In genomic region chr20:59004493-59004762, GRCh38 we compare ENCODE assay signal across 9 cellular contexts. TPM values are rescaled to one million over a fixed set of nuclear protein-coding genes. Genes with fewer than 3 reads are reported as not detected.
DNase-seq lines count a peak whose midpoint lies in the region; ATAC-seq lines count a peak whose summit lies in the region.
"Had no signal": no experiment of that assay in that cellular context is flagged by ENCODE, and none has a peak within 500 bp of the region (broad histone marks: within the 10 kb centered on the region; RNA-seq: fewer than 3 reads in every experiment).

No MANE protein-coding gene starts in this region.

- no peaks in the 10 kb centered on the region for H3K27me3 Mint-ChIP-seq in CD4-positive, alpha-beta memory T cell

- H3K4me3 Mint-ChIP-seq in CD4-positive, alpha-beta memory T cell: peak overlapping the region; percentile 69 to 87 (median 78)

- POLR2A ChIA-PET in CD4-positive, alpha-beta memory T cell (lab: Charles Lee; ENCODE audit: partially characterized antibody): interaction anchor here (1.0 to 3.3 kb wide), 3 partner anchors 22 to 115 kb away, joined by 3 to 23 read pairs (median 6); partner anchors contain the start of gene ATP5F1E

- H3K36me3 ChIP-seq in CD4-positive, alpha-beta memory T cell (ENCODE audit: insufficient read depth, low read length): peaks cover 5% of the 10 kb centered on the region

- no peaks in the 10 kb centered on the region for H3K9me3 ChIP-seq in CD4-positive, alpha-beta memory T cell (ENCODE audit: control insufficient read depth in 1 of 2, low read length in 2 of 2)

- peaks cover 22 to 45% (median 34%) of the 10 kb centered on the region in 4 donors for H3K4me1 Mint-ChIP-seq in CD4-positive, alpha-beta memory T cell

- no peak overlapping the region for H3K4me3 ChIP-seq in CD4-positive, alpha-beta memory T cell (ENCODE audit: low read length in 2 of 2)

- DNase-seq in CD4-positive, alpha-beta memory T cell: peak; percentile 49 to 78 (median 56)
- peak; percentile 20 to 56 (median 40) for DNase-seq in T-helper 2 cell
- peak; percentile 89 for DNase-seq in posterior vena cava (ENCODE audit: low spot score)
- no peak for DNase-seq in occipital lobe (lab: John Stamatoyannopoulos, UW)
- no peak for DNase-seq in SHP77 (lab: John Stamatoyannopoulos, UW)
- DNase-seq in NCI-H1436 (lab: John Stamatoyannopoulos, UW): no peak
- DNase-seq: amniotic stem cell had no signal

- peaks cover 0 to 12% of the 10 kb centered on the region in 2 donors for H3K36me3 Mint-ChIP-seq in CD4-positive, alpha-beta memory T cell

- CTCF ChIA-PET in CD4-positive, alpha-beta memory T cell (lab: Charles Lee; ENCODE audit: partially characterized antibody): no interaction called here

- H3K27me3 ChIP-seq in CD4-positive, alpha-beta memory T cell (ENCODE audit: insufficient read depth, low read length): no peaks in the 10 kb centered on the region

- intact Hi-C loops in CD4-positive, alpha-beta memory T cell (cut with micrococcal nuclease): no loop called here
- intact Hi-C loops in posterior vena cava (cut with DNase I): no loop called here

- peak overlapping the region; percentile 46 for H3K27ac ChIP-seq in CD4-positive, alpha-beta memory T cell (ENCODE audit: low read depth, low read length)
- H3K27ac ChIP-seq in cingulate gyrus (ENCODE audit: low read depth, low read length): peak overlapping the region; percentile 41

- H3K9me3 Mint-ChIP-seq in CD4-positive, alpha-beta memory T cell: no peaks in the 10 kb centered on the region

- ATAC-seq in GM21367 (IDR thresholded peaks at IDR 0.05; ENCODE audit: unreplicated experiment): no peak

- peak overlapping the region; percentile 82 to 94 (median 90) for H3K27ac Mint-ChIP-seq in CD4-positive, alpha-beta memory T cell

- peaks cover 37% of the 10 kb centered on the region for H3K4me1 ChIP-seq in CD4-positive, alpha-beta memory T cell (ENCODE audit: insufficient read depth, low read length)

RNA-seq across cellular contexts. Expression of gene CTSZ, which starts 2.6 kb away (rescaled TPM):
- total RNA-seq in CD4-positive, alpha-beta memory T cell: 10 to 100 TPM; 34.8 to 37.3 TPM
- polyA plus RNA-seq in CD4-positive, alpha-beta memory T cell: 1 to 10 TPM in 1 of 2 donors, under 1 TPM in 1; 0.76 to 3.4 TPM
- total RNA-seq in posterior vena cava (100 to 1,000 TPM; 107 to 164 TPM), occipital lobe (12.2 TPM)

RNA-seq across cellular contexts. Expression of gene TUBB1, which starts 14.8 kb away (rescaled TPM):
- not detected for total RNA-seq in CD4-positive, alpha-beta memory T cell
- polyA plus RNA-seq in CD4-positive, alpha-beta memory T cell: not detected
- total RNA-seq in posterior vena cava (under 1 TPM; 0.43 to 0.74 TPM), occipital lobe (0.47 TPM)

RNA-seq across cellular contexts. Expression of gene NELFCD, which starts 23.4 kb away (rescaled TPM):
- total RNA-seq in CD4-positive, alpha-beta memory T cell: 10 to 100 TPM; 77.6 to 93.3 TPM
- polyA plus RNA-seq in CD4-positive, alpha-beta memory T cell: 10 to 100 TPM; 72.6 to 88.0 TPM
- total RNA-seq in posterior vena cava: 10 to 100 TPM; 25.9 to 28.2 TPM
- total RNA-seq in occipital lobe: 45.7 TPM

RNA-seq across cellular contexts. Expression of gene ATP5F1E, which starts 27.7 kb away (rescaled TPM):
- 10 to 100 TPM; 77.2 to 84.5 TPM for total RNA-seq in CD4-positive, alpha-beta memory T cell
- 100 to 1,000 TPM in 1 of 2 donors, 10 to 100 TPM in 1; 76.9 to 102 TPM for polyA plus RNA-seq in CD4-positive, alpha-beta memory T cell
- total RNA-seq in posterior vena cava (10 to 100 TPM; 58.3 to 74.7 TPM), occipital lobe (28.7 TPM)

RNA-seq across cellular contexts. Expression of gene PRELID3B, which starts 38.2 kb away (rescaled TPM):
- 10 to 100 TPM; 47.0 to 53.5 TPM for total RNA-seq in CD4-positive, alpha-beta memory T cell
- polyA plus RNA-seq in CD4-positive, alpha-beta memory T cell: 10 to 100 TPM; 35.7 to 54.7 TPM
- total RNA-seq in posterior vena cava: 10 to 100 TPM; 24.1 to 34.1 TPM
- total RNA-seq in occipital lobe: 61.3 TPM

Comparison
In these comparisons a context has a peak if more than half of its experiments do, and no peak if none do; other contexts are left out.
1. DNase-seq: peak in CD4-positive, alpha-beta memory T cell (5 of 5), T-helper 2 cell (5 of 5) and posterior vena cava (single experiment); none in occipital lobe (single experiment), SHP77 (0 of 2) and NCI-H1436 (single experiment).